10 cellular contexts compared by ENCODE assay signal in genomic region chr1:229186373-229187056, GRCh38.
DNase-seq lines count a peak whose midpoint lies in the region; ATAC-seq and TF ChIP-seq lines count a peak whose summit lies in the region.
"Had no signal": no experiment of that assay in that cellular context is flagged by ENCODE, and none has a peak within 500 bp of the region (broad histone marks: within the 10 kb centered on the region; RNA-seq: fewer than 3 reads in every experiment).

No MANE protein-coding gene starts in this region.

- ATAC-seq in HG02763 (IDR thresholded peaks at IDR 0.05; ENCODE audit: unreplicated experiment), result peak; percentile 82
- no peak for ATAC-seq in left lung

- H3K27ac ChIP-seq in left lung, result no peak overlapping the region

- H3K9me3 Mint-ChIP-seq in T-helper 1 cell treated with Interleukin-12 subunit alpha and Interleukin-12 subunit beta and Interleukin-4 antibody, amounts not matched to agents 30 μg/mL and 1 μg/mL, for 36 hours, result no peaks in the 10 kb centered on the region
- H3K9me3 Mint-ChIP-seq: activated naive CD4-positive, alpha-beta T cell treated with anti-CD3 and anti-CD28 coated beads, Interleukin-2, amount 50 U/mL, for 24 hours had no signal

- H3K4me3 Mint-ChIP-seq in T-helper 1 cell treated with Interleukin-12 subunit alpha and Interleukin-12 subunit beta and Interleukin-4 antibody, amounts not matched to agents 30 μg/mL and 1 μg/mL, for 36 hours, result no peak overlapping the region
- H3K4me3 Mint-ChIP-seq: activated naive CD4-positive, alpha-beta T cell treated with anti-CD3 and anti-CD28 coated beads, Interleukin-2, amount 50 U/mL, for 24 hours; B cell had no signal

- no peak for TF ChIP-seq CTCF in left lung (IDR thresholded peaks at IDR 0.05)

- DNase-seq in stimulated activated CD4-positive, alpha-beta T cell treated with anti-CD3 and anti-CD28 coated beads, Interleukin-4, amount 100 ng/mL, for 24 hours, result peak; percentile 15
- DNase-seq in stimulated activated CD4-positive, alpha-beta T cell treated with anti-CD3 and anti-CD28 coated beads, Interleukin-4, amount 100 ng/mL, for 1 hour, result no peak
- no peak for DNase-seq in left lung
- no peak for DNase-seq in SIG-M5 (lab: John Stamatoyannopoulos, UW)
- no peak for DNase-seq in NCI-H2171 treated with DMSO at 0.1 percent for 48 hours (lab: John Stamatoyannopoulos, UW)
- no peak for DNase-seq in globus pallidus (ENCODE audit: low spot score)

- intact Hi-C loops in left lung (cut with DNase I), result no loop called here

- H3K4me1 Mint-ChIP-seq in T-helper 1 cell treated with Interleukin-12 subunit alpha and Interleukin-12 subunit beta and Interleukin-4 antibody, amounts not matched to agents 30 μg/mL and 1 μg/mL, for 36 hours (ENCODE audit: low read depth), result peaks cover 12% of the 10 kb centered on the region
- H3K4me1 Mint-ChIP-seq: B cell had no signal

- H3K36me3 Mint-ChIP-seq in T-helper 1 cell treated with Interleukin-12 subunit alpha and Interleukin-12 subunit beta and Interleukin-4 antibody, amounts not matched to agents 30 μg/mL and 1 μg/mL, for 36 hours (ENCODE audit: low read depth), result no peaks in the 10 kb centered on the region
- H3K36me3 Mint-ChIP-seq: activated naive CD4-positive, alpha-beta T cell treated with anti-CD3 and anti-CD28 coated beads, Interleukin-2, amount 50 U/mL, for 24 hours had no signal

- H3K4me3 ChIP-seq in left lung, result no peak overlapping the region

- peak overlapping the region; percentile 73 for H3K27ac Mint-ChIP-seq in T-helper 1 cell treated with Interleukin-12 subunit alpha and Interleukin-12 subunit beta and Interleukin-4 antibody, amounts not matched to agents 30 μg/mL and 1 μg/mL, for 36 hours
- H3K27ac Mint-ChIP-seq: activated naive CD4-positive, alpha-beta T cell treated with anti-CD3 and anti-CD28 coated beads, Interleukin-2, amount 50 U/mL, for 24 hours; B cell had no signal

- no peaks in the 10 kb centered on the region for H3K27me3 ChIP-seq in left lung

- no peaks in the 10 kb centered on the region for H3K36me3 ChIP-seq in left lung

- H3K9me3 ChIP-seq in left lung, result no peaks in the 10 kb centered on the region

- peaks cover 32% of the 10 kb centered on the region for H3K27me3 Mint-ChIP-seq in T-helper 1 cell treated with Interleukin-12 subunit alpha and Interleukin-12 subunit beta and Interleukin-4 antibody, amounts not matched to agents 30 μg/mL and 1 μg/mL, for 36 hours (ENCODE audit: low read depth)
- H3K27me3 Mint-ChIP-seq: activated naive CD4-positive, alpha-beta T cell treated with anti-CD3 and anti-CD28 coated beads, Interleukin-2, amount 50 U/mL, for 24 hours had no signal

- H3K4me1 ChIP-seq in left lung, result peaks cover 0 to 18% of the 10 kb centered on the region in 2 donors
